Comparison of ENCODE assay signal across 8 cellular contexts in genomic region chr17:30093463-30094147, GRCh38. TPM values are rescaled to one million over a fixed set of nuclear protein-coding genes. Genes with fewer than 3 reads are reported as not detected.
DNase-seq lines count a peak whose midpoint lies in the region; ATAC-seq and TF ChIP-seq lines count a peak whose summit lies in the region.

No MANE protein-coding gene starts in this region.

- CTCF ChIA-PET in CD8-positive, alpha-beta memory T cell (lab: Charles Lee), result interaction anchor here (0.6 to 4.1 kb wide), 18 partner anchors 10 to 454 kb away, joined by 3 to 39 read pairs (median 3); partner anchors contain the start of gene SSH2
- CTCF ChIA-PET in HEK293T (lab: Yijun Ruan, JAX), result interaction anchor here (0.6 to 4.1 kb wide), 32 partner anchors 9 to 468 kb away, joined by 3 to 50 read pairs (median 4); partner anchors contain the start of gene SSH2

- H3K4me1 Mint-ChIP-seq in CD8-positive, alpha-beta memory T cell, result peaks cover 6 to 9% (median 6%) of the 10 kb centered on the region in 3 donors
- H3K4me1 Mint-ChIP-seq in nephron, result peaks cover 4% of the 10 kb centered on the region

- peaks cover 14 to 39% of the 10 kb centered on the region in 2 donors for H3K27me3 Mint-ChIP-seq in CD8-positive, alpha-beta memory T cell
- peaks cover 12% of the 10 kb centered on the region for H3K27me3 Mint-ChIP-seq in nephron (ENCODE audit: low read depth)

- H3K36me3 Mint-ChIP-seq in CD8-positive, alpha-beta memory T cell, result peaks cover 0 to under 1% (median 0%) of the 10 kb centered on the region in 3 donors
- no peaks in the 10 kb centered on the region for H3K36me3 Mint-ChIP-seq in nephron (ENCODE audit: low read depth)

- H3K4me3 Mint-ChIP-seq in CD8-positive, alpha-beta memory T cell, result peak overlapping the region in 1 of 7 donors; percentile 1
- no peak overlapping the region for H3K4me3 Mint-ChIP-seq in nephron

- peak; percentile 66 for TF ChIP-seq CTCF in fibroblast of mammary gland (conservative IDR thresholded peaks at IDR 0.05; ENCODE audit: control insufficient read depth, insufficient read depth, low read depth, low read length)
- TF ChIP-seq CTCF in nephron (IDR thresholded peaks at IDR 0.05; ENCODE audit: unreplicated experiment in 3 of 3), result peak; percentile 77 to 84 (median 84)

- H3K4me3 ChIP-seq in CD8-positive, alpha-beta memory T cell (ENCODE audit: low read length), result no peak overlapping the region
- H3K4me3 ChIP-seq in fibroblast of mammary gland (ENCODE audit: control insufficient read depth, low read depth, low read length), result no peak overlapping the region

- POLR2A ChIA-PET in CD8-positive, alpha-beta memory T cell (lab: Charles Lee), result no interaction called here
- POLR2A ChIA-PET in HEK293T (lab: Yijun Ruan, JAX), result interaction anchor here (0.6 to 0.9 kb wide), 3 partner anchors 383 to 799 kb away, joined by 3 to 4 read pairs (median 3); partner anchors contain the start of genes ANKRD13B and GOSR1

- peak; percentile 8 to 53 (median 42) for DNase-seq in CD8-positive, alpha-beta memory T cell
- DNase-seq in HEK293T (ENCODE audit: extremely low spot score) (peak; percentile 71), NOMO-1 treated with dmso at 0.1 percent for 144 hours (lab: John Stamatoyannopoulos, UW; ENCODE audit: unreplicated experiment) (peak; percentile 38), activated T-cell treated with anti-CD3 and anti-CD28 coated beads for 4 hours (peak; percentile 37), fibroblast of mammary gland (ENCODE audit: low read depth) (peak; percentile 60)

- no peaks in the 10 kb centered on the region for H3K27me3 ChIP-seq in CD8-positive, alpha-beta memory T cell (ENCODE audit: insufficient read depth, low read length, poor library complexity, severe bottlenecking)

- H3K36me3 ChIP-seq in CD8-positive, alpha-beta memory T cell (ENCODE audit: insufficient read depth, low read length), result no peaks in the 10 kb centered on the region

- H3K27ac Mint-ChIP-seq in CD8-positive, alpha-beta memory T cell, result no peak overlapping the region
- no peak overlapping the region for H3K27ac Mint-ChIP-seq in nephron

- H3K9me3 ChIP-seq in CD8-positive, alpha-beta memory T cell (ENCODE audit: low read length), result no peaks in the 10 kb centered on the region

- H3K4me1 ChIP-seq in CD8-positive, alpha-beta memory T cell (ENCODE audit: insufficient read depth, low read length), result peaks cover 7% of the 10 kb centered on the region

- no peaks in the 10 kb centered on the region for H3K9me3 Mint-ChIP-seq in CD8-positive, alpha-beta memory T cell
- H3K9me3 Mint-ChIP-seq in nephron, result no peaks in the 10 kb centered on the region

- H3K27ac ChIP-seq in CD8-positive, alpha-beta memory T cell (ENCODE audit: low read depth, low read length), result no peak overlapping the region

- ATAC-seq in HG03280 (IDR thresholded peaks at IDR 0.05; ENCODE audit: unreplicated experiment), result no peak
- ATAC-seq in HG02870 (IDR thresholded peaks at IDR 0.05; ENCODE audit: unreplicated experiment), result no peak

TF ChIP-seq in HEK293T, 16 proteins besides CTCF, POLR2A, EP300 and RAD21:
- peak; percentile 62; the same call in 1 of the 2 replicates for TF ChIP-seq ARNT (IDR thresholded peaks at IDR 0.05)
- no peak for TF ChIP-seq BHLHE40 (IDR thresholded peaks at IDR 0.05; ENCODE audit: borderline replicate concordance)

RNA-seq across cellular contexts. Expression of gene NSRP1, which starts 23.0 kb away (rescaled TPM):
- total RNA-seq in CD8-positive, alpha-beta memory T cell, result 10 to 100 TPM; 26.8 to 27.9 TPM
- 38.4 TPM for polyA plus RNA-seq in CD8-positive, alpha-beta memory T cell
